ENCODE assay signal across 19 cellular contexts in genomic region chr5:65802080-65802479, GRCh38.
"Had no signal": no experiment of that assay in that cellular context is flagged by ENCODE, and none has a peak within 500 bp of the region (broad histone marks: within the 10 kb centered on the region; RNA-seq: fewer than 3 reads in every experiment).

No MANE protein-coding gene starts in this region.

- H3K4me3 ChIP-seq: ascending aorta, cardiac muscle cell, coronary artery, lower lobe of right lung, neural progenitor cell, smooth muscle cell, suprapubic skin had no signal

- DNase-seq: activated B cell treated with CpG ODN at 0.5 μM for 24 hours; activated CD4-positive, alpha-beta T cell treated with anti-CD3 and anti-CD28 coated beads, Interleukin-2, amount 10 ng/mL, durations not matched to agents 24 days and 14 days; activated effector memory CD4-positive, alpha-beta T cell treated with Interleukin-2 at 50 U/mL for 16 hours; activated naive CD8-positive, alpha-beta T cell treated with anti-CD3 and anti-CD28 coated beads for 36 hours; effector CD8-positive, alpha-beta T cell; immature natural killer cell; left cardiac atrium; lower lobe of right lung; retina; SK-N-SH; stimulated activated naive CD4-positive, alpha-beta T cell had no signal

- H3K9ac ChIP-seq: neural progenitor cell, parathyroid adenoma, SK-N-SH had no signal

- H3K27ac ChIP-seq: ascending aorta, cardiac muscle cell, coronary artery, neural progenitor cell, parathyroid adenoma, suprapubic skin had no signal

- H3K9me3 Mint-ChIP-seq: immature natural killer cell had no signal

- H3K27me3 Mint-ChIP-seq: activated B cell treated with CpG ODN at 0.5 μM for 24 hours; activated CD4-positive, alpha-beta T cell treated with anti-CD3 and anti-CD28 coated beads, Interleukin-2, amount 10 ng/mL, durations not matched to agents 24 days and 14 days; activated naive CD8-positive, alpha-beta T cell treated with anti-CD3 and anti-CD28 coated beads for 36 hours had no signal

- H3K9me3 ChIP-seq: ascending aorta, lower lobe of right lung, SK-N-SH, suprapubic skin had no signal

- H2AFZ ChIP-seq: neural progenitor cell, parathyroid adenoma had no signal

- H3K27ac Mint-ChIP-seq: activated B cell treated with CpG ODN at 0.5 μM for 24 hours; activated CD4-positive, alpha-beta T cell treated with anti-CD3 and anti-CD28 coated beads, Interleukin-2, amount 10 ng/mL, durations not matched to agents 24 days and 14 days; activated naive CD8-positive, alpha-beta T cell treated with anti-CD3 and anti-CD28 coated beads for 36 hours; immature natural killer cell; neural progenitor cell; T-helper 1 cell treated with Interleukin-12 subunit alpha and Interleukin-12 subunit beta and Interleukin-4 antibody, amounts not matched to agents 30 μg/mL and 1 μg/mL, for 36 hours had no signal

- H3K27me3 ChIP-seq: ascending aorta, cardiac muscle cell, neural progenitor cell, suprapubic skin had no signal

- H3K4me1 Mint-ChIP-seq: activated B cell treated with CpG ODN at 0.5 μM for 24 hours had no signal

- H3K36me3 ChIP-seq: cardiac muscle cell, lower lobe of right lung, neural progenitor cell had no signal

- H3K36me3 Mint-ChIP-seq: immature natural killer cell had no signal

- H3K4me3 Mint-ChIP-seq: activated B cell treated with CpG ODN at 0.5 μM for 24 hours; activated CD4-positive, alpha-beta T cell treated with anti-CD3 and anti-CD28 coated beads, Interleukin-2, amount 10 ng/mL, durations not matched to agents 24 days and 14 days; activated naive CD8-positive, alpha-beta T cell treated with anti-CD3 and anti-CD28 coated beads for 36 hours; immature natural killer cell; neural progenitor cell had no signal

- H3K4me1 ChIP-seq: ascending aorta, parathyroid adenoma, suprapubic skin had no signal

- ATAC-seq: left cardiac atrium, lower lobe of right lung had no signal

- H3K4me2 ChIP-seq: neural progenitor cell, SK-N-SH, smooth muscle cell had no signal
